27 cellular contexts compared by ENCODE assay signal in genomic region chr12:57173683-57174082, GRCh38. TPM values are rescaled to one million over a fixed set of nuclear protein-coding genes. Genes with fewer than 3 reads are reported as not detected.
"Had no signal": no experiment of that assay in that cellular context is flagged by ENCODE, and none has a peak within 500 bp of the region (broad histone marks: within the 10 kb centered on the region; RNA-seq: fewer than 3 reads in every experiment).

No MANE protein-coding gene starts in this region.

- H3K36me3 Mint-ChIP-seq: activated naive CD8-positive, alpha-beta T cell had no signal

- H3K36me3 ChIP-seq: breast epithelium, SJCRH30 had no signal

- H3K4me1 Mint-ChIP-seq: activated B cell treated with CpG ODN at 0.5 μM for 24 hours; activated CD4-positive, alpha-beta T cell treated with anti-CD3 and anti-CD28 coated beads, Interleukin-2, amount 10 ng/mL, durations not matched to agents 24 days and 14 days had no signal

- H3K9me2 ChIP-seq: SK-N-SH had no signal

- H3K27me3 Mint-ChIP-seq: activated CD4-positive, alpha-beta T cell treated with anti-CD3 and anti-CD28 coated beads, Interleukin-2, amount 10 ng/mL, durations not matched to agents 24 days and 14 days; activated naive CD8-positive, alpha-beta T cell had no signal

- H3K27me3 ChIP-seq: breast epithelium, SJCRH30 had no signal

- FAIRE-seq: TTC549 had no signal

- H3K27ac Mint-ChIP-seq: activated B cell treated with CpG ODN at 0.5 μM for 24 hours; activated CD4-positive, alpha-beta T cell treated with anti-CD3 and anti-CD28 coated beads, Interleukin-2, amount 10 ng/mL, durations not matched to agents 24 days and 14 days; activated naive CD8-positive, alpha-beta T cell had no signal

- H3K27ac ChIP-seq: SJCRH30 had no signal

- H3K4me3 Mint-ChIP-seq: activated B cell treated with CpG ODN at 0.5 μM for 24 hours; activated CD4-positive, alpha-beta T cell treated with anti-CD3 and anti-CD28 coated beads, Interleukin-2, amount 10 ng/mL, durations not matched to agents 24 days and 14 days; activated naive CD8-positive, alpha-beta T cell; activated T-cell treated with anti-CD3 and anti-CD28 coated beads, Interleukin-2, amount 50 U/mL, for 4 hours had no signal

- DNase-seq: activated B cell treated with CpG ODN at 0.5 μM for 24 hours; activated CD4-positive, alpha-beta T cell treated with anti-CD3 and anti-CD28 coated beads for 1 hour; activated effector memory CD4-positive, alpha-beta T cell treated with anti-CD3 and anti-CD28 coated beads, Interleukin-2, amount 50 U/mL, for 16 hours; activated T-cell treated with anti-CD3 and anti-CD28 coated beads, Interleukin-2, amount 50 U/mL, for 4 hours; aorta; NCI-H1048; NCI-H1930; NCI-H2107; NCI-H2171 treated with DMSO at 0.1 percent for 48 hours; NCI-H226; NCI-H774; SW 1271 had no signal

- H3K4me2 ChIP-seq: SK-N-SH had no signal

- H3K9me3 ChIP-seq: breast epithelium, SJCRH30, SK-N-SH had no signal

- H3K4me1 ChIP-seq: breast epithelium had no signal

- H3K9me3 Mint-ChIP-seq: activated B cell treated with CpG ODN at 0.5 μM for 24 hours; activated CD4-positive, alpha-beta T cell treated with anti-CD3 and anti-CD28 coated beads, Interleukin-2, amount 10 ng/mL, durations not matched to agents 24 days and 14 days; activated T-cell treated with anti-CD3 and anti-CD28 coated beads, Interleukin-2, amount 50 U/mL, for 4 hours had no signal

- H3K9ac ChIP-seq: SK-N-SH had no signal

- H3K4me3 ChIP-seq: breast epithelium, SJCRH30 had no signal

RNA-seq across cellular contexts. Expression of gene LRP1-AS, which starts 26.3 kb away (rescaled TPM):
- total RNA-seq: activated B cell treated with CpG ODN at 0.5 μM for 24 hours; activated CD4-positive, alpha-beta T cell treated with anti-CD3 and anti-CD28 coated beads, Interleukin-2, amount 10 ng/mL, durations not matched to agents 24 days and 14 days; activated T-cell treated with anti-CD3 and anti-CD28 coated beads, Interleukin-2, amount 50 U/mL, for 4 hours; aorta; breast epithelium; cerebellum; LHCN-M2; M059J; NCI-H460; OCI-LY7; Right ventricle myocardium inferior; RPMI7951; T-helper 1 cell treated with Interleukin-12 subunit alpha and Interleukin-12 subunit beta and Interleukin-4 antibody, amounts not matched to agents 30 ng/mL and 1 ng/mL, for 36 hours had no signal
- polyA plus RNA-seq: adipose tissue, aorta, SK-N-SH had no signal
